ENCODE assay signal across 8 cellular contexts in the genomic region with DNA sequence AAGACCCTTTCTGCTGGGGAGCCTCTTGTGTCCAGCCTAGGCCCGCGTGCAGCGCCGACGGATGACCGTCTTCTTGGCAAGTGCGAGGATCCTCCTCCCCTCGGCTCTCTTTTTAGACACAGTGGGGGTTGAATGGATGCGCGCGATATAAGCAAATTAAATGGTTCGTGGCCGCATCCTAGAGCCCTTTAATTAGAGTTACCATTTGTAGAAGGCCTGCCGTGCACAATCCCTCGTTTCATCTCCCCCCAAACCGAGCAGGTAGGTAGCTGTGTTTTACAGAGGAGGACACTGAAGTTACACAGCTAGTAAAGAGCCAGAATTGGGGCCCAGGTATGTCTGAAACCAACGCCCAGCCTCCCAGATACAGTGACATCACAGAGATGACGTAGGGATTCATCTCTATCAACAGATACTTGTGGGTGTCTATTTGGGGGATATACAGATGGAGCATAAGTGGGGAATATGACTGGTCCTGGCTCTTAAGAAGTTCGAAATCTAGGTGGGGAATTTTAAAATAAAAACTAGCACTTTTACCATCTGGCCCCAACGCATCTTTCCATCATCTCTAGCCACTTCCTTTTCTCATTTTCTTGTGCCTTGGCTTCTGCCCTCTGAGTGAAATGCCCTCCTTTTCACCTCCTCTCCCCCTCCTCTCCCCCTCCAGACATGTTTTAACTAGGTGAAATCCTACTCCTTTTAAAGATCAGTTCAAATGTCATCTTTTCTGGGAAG. TPM values are rescaled to one million over a fixed set of nuclear protein-coding genes. Genes with fewer than 3 reads are reported as not detected.
DNase-seq lines count a peak whose midpoint lies in the region; ATAC-seq and TF ChIP-seq lines count a peak whose summit lies in the region.

No MANE protein-coding gene starts in this region.

- peaks cover 4% of the 10 kb centered on the region for H3K27me3 Mint-ChIP-seq in activated CD4-positive, alpha-beta memory T cell treated with anti-CD3 and anti-CD28 coated beads for 36 hours

- POLR2A ChIA-PET in activated CD4-positive, alpha-beta memory T cell treated with anti-CD3 and anti-CD28 coated beads for 36 hours (lab: Charles Lee) = interaction anchor here (0.7 to 3.1 kb wide), 7 partner anchors 19 to 457 kb away, joined by 3 to 18 read pairs (median 5); a partner anchor contains a TSS

- H3K9me3 ChIP-seq in esophagus muscularis mucosa (no peaks in the 10 kb centered on the region), neural cell (ENCODE audit: low read length) (no peaks in the 10 kb centered on the region)

- no peaks in the 10 kb centered on the region for H3K9me3 Mint-ChIP-seq in activated CD4-positive, alpha-beta memory T cell treated with anti-CD3 and anti-CD28 coated beads for 36 hours

- H2AFZ ChIP-seq in neural cell (ENCODE audit: low read depth, low read length) = peak overlapping the region; percentile 77

- H3K4me3 Mint-ChIP-seq in activated CD4-positive, alpha-beta memory T cell treated with anti-CD3 and anti-CD28 coated beads for 36 hours = peak overlapping the region; percentile 87

- peaks cover 4% of the 10 kb centered on the region for H3K36me3 ChIP-seq in H7 (replicated peaks; ENCODE audit: control insufficient read depth, insufficient read depth, low read length)
- peaks cover 12 to 23% (median 14%) of the 10 kb centered on the region in 4 donors for H3K36me3 ChIP-seq in esophagus muscularis mucosa
- H3K36me3 ChIP-seq in neural cell (ENCODE audit: insufficient read depth, low read length) = no peaks in the 10 kb centered on the region

- CTCF ChIA-PET in activated CD4-positive, alpha-beta memory T cell treated with anti-CD3 and anti-CD28 coated beads for 36 hours (lab: Charles Lee) = interaction anchor here (0.6 to 2.7 kb wide), 5 partner anchors 11 to 146 kb away, joined by 3 to 31 read pairs (median 5); no protein-coding TSS in a partner anchor

- no peak for TF ChIP-seq RAD21 in neural cell (conservative IDR thresholded peaks at IDR 0.05)

- WGBS in esophagus muscularis mucosa = 6% methylated on average over 20 of the region's 20 CpGs

- no peaks in the 10 kb centered on the region for H3F3A ChIP-seq in neural cell (ENCODE audit: insufficient read depth, low read length, poor library complexity, severe bottlenecking)

- no peaks in the 10 kb centered on the region for H3K9me2 ChIP-seq in neural cell (ENCODE audit: insufficient read depth, low read length)

- H3K27me3 ChIP-seq in H7 (ENCODE audit: control insufficient read depth, insufficient read depth, low read length) = no peaks in the 10 kb centered on the region; the same call in 1 of the 2 replicates
- H3K27me3 ChIP-seq in esophagus muscularis mucosa = no peaks in the 10 kb centered on the region
- H3K27me3 ChIP-seq in neural cell (ENCODE audit: insufficient read depth, low read depth, low read length) = no peaks in the 10 kb centered on the region

- H3K4me1 ChIP-seq in esophagus muscularis mucosa = peaks cover 6 to 24% (median 19%) of the 10 kb centered on the region in 4 donors

- ATAC-seq in omental fat pad (ENCODE audit: low FRiP score) = no peak

- intact Hi-C loops in activated CD4-positive, alpha-beta memory T cell treated with anti-CD3 and anti-CD28 coated beads for 36 hours (cut with micrococcal nuclease) = loop anchor here (1.0 to 10.0 kb wide), 8 partner anchors 23 to 1202 kb away; a partner anchor contains a TSS
- intact Hi-C loops in esophagus muscularis mucosa (cut with DNase I) = no loop called here

- H3K27ac Mint-ChIP-seq in activated CD4-positive, alpha-beta memory T cell treated with anti-CD3 and anti-CD28 coated beads for 36 hours = peak overlapping the region; percentile 86

- peaks cover 37% of the 10 kb centered on the region for H3K4me1 Mint-ChIP-seq in activated CD4-positive, alpha-beta memory T cell treated with anti-CD3 and anti-CD28 coated beads for 36 hours (ENCODE audit: low read depth)

- no peaks in the 10 kb centered on the region for H3K79me2 ChIP-seq in neural cell (replicated peaks; ENCODE audit: insufficient read depth, low read length)

- H3K9ac ChIP-seq in neural cell (ENCODE audit: low read length) = peak overlapping the region; percentile 91

- H4K20me1 ChIP-seq in neural cell (ENCODE audit: insufficient read depth) = no peaks in the 10 kb centered on the region

- peaks cover 3% of the 10 kb centered on the region for H3K36me3 Mint-ChIP-seq in activated CD4-positive, alpha-beta memory T cell treated with anti-CD3 and anti-CD28 coated beads for 36 hours

- H3K27ac ChIP-seq in esophagus muscularis mucosa (replicated peaks in 1 of 4) (peak overlapping the region; percentile 98 to 99 (median 99)), neural cell (ENCODE audit: low read length) (peak overlapping the region; percentile 95)

- H3K4me2 ChIP-seq in neural cell (ENCODE audit: low read length) = peak overlapping the region; percentile 97

- no peak for TF ChIP-seq EP300 in esophagus muscularis mucosa (IDR thresholded peaks at IDR 0.05)
- no peak for TF ChIP-seq EP300 in neural cell (conservative IDR thresholded peaks at IDR 0.05; ENCODE audit: poor library complexity, severe bottlenecking)

- TF ChIP-seq CTCF in GM12864 (IDR thresholded peaks at IDR 0.05; ENCODE audit: low read depth, low read length, missing control alignments) (no peak), esophagus muscularis mucosa (IDR thresholded peaks at IDR 0.05) (no peak), neural cell (IDR thresholded peaks at IDR 0.05; ENCODE audit: poor library complexity, severe bottlenecking) (no peak), omental fat pad (IDR thresholded peaks at IDR 0.05) (no peak)

- H3K4me3 ChIP-seq in GM12864 (ENCODE audit: low read depth, low read length) = peak overlapping the region; percentile 94
- peak overlapping the region; percentile 85 for H3K4me3 ChIP-seq in H7 (ENCODE audit: insufficient read depth, low read depth, low read length)
- H3K4me3 ChIP-seq in esophagus muscularis mucosa = peak overlapping the region; percentile 91 to 100 (median 98)
- peak overlapping the region; percentile 92 for H3K4me3 ChIP-seq in neural cell (ENCODE audit: low read length)

- TF ChIP-seq POLR2A in esophagus muscularis mucosa (IDR thresholded peaks at IDR 0.05; ENCODE audit: low read depth) = no peak

- no peak for DNase-seq in GM12864 (ENCODE audit: low read depth)
- no peak for DNase-seq in H7
- DNase-seq in NCI-H1092 treated with DMSO at 0.1 percent for 48 hours (lab: John Stamatoyannopoulos, UW) = peak; percentile 70
- DNase-seq in activated CD4-positive, alpha-beta memory T cell treated with anti-CD3 and anti-CD28 coated beads for 36 hours = peak; percentile 65
- no peak for DNase-seq in esophagus muscularis mucosa (ENCODE audit: extremely low spot score)
- DNase-seq in cerebellar nuclear complex (lab: John Stamatoyannopoulos, UW) = no peak
- DNase-seq in omental fat pad (ENCODE audit: low spot score) = no peak

TF ChIP-seq in neural cell, 6 proteins besides CTCF, POLR2A, EP300 and RAD21:
- TF ChIP-seq MXI1 (conservative IDR thresholded peaks at IDR 0.05; ENCODE audit: poor library complexity, severe bottlenecking) (no peak), TAF1 (IDR thresholded peaks at IDR 0.05; ENCODE audit: low read depth) (no peak), EZH2 (IDR thresholded peaks at IDR 0.05; ENCODE audit: borderline replicate concordance, insufficient read depth, low read length, poor library complexity, severe bottlenecking) (no peak), POLR2AphosphoS5 (IDR thresholded peaks at IDR 0.05) (no peak), SMC3 (conservative IDR thresholded peaks at IDR 0.05; ENCODE audit: poor library complexity) (no peak)
- TF ChIP-seq, protein P1, sequence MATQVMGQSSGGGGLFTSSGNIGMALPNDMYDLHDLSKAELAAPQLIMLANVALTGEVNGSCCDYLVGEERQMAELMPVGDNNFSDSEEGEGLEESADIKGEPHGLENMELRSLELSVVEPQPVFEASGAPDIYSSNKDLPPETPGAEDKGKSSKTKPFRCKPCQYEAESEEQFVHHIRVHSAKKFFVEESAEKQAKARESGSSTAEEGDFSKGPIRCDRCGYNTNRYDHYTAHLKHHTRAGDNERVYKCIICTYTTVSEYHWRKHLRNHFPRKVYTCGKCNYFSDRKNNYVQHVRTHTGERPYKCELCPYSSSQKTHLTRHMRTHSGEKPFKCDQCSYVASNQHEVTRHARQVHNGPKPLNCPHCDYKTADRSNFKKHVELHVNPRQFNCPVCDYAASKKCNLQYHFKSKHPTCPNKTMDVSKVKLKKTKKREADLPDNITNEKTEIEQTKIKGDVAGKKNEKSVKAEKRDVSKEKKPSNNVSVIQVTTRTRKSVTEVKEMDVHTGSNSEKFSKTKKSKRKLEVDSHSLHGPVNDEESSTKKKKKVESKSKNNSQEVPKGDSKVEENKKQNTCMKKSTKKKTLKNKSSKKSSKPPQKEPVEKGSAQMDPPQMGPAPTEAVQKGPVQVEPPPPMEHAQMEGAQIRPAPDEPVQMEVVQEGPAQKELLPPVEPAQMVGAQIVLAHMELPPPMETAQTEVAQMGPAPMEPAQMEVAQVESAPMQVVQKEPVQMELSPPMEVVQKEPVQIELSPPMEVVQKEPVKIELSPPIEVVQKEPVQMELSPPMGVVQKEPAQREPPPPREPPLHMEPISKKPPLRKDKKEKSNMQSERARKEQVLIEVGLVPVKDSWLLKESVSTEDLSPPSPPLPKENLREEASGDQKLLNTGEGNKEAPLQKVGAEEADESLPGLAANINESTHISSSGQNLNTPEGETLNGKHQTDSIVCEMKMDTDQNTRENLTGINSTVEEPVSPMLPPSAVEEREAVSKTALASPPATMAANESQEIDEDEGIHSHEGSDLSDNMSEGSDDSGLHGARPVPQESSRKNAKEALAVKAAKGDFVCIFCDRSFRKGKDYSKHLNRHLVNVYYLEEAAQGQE (IDR thresholded peaks at IDR 0.05; ENCODE audit: borderline replicate concordance) = no peak
TF ChIP-seq in neural cell: peak in this region for 0.

RNA-seq across cellular contexts. Expression of a gene that starts 0.9 kb away (rescaled TPM):
- 10.6 and 12.5 TPM in 2 replicates for total RNA-seq in H7 (2014; rRNA removed; shearing (Covaris generic))
- total RNA-seq in activated CD4-positive, alpha-beta memory T cell treated with anti-CD3 and anti-CD28 coated beads for 36 hours = 10 to 100 TPM in 1 of 2 experiments, 1 to 10 TPM in 1; 10.0 to 11.4 TPM
- total RNA-seq in esophagus muscularis mucosa = 10 to 100 TPM; 39.6 to 66.0 (median 58.3) TPM
- 12.5 and 19.2 TPM in 2 replicates for polyA plus RNA-seq in neural cell
- 42.6 and 45.0 TPM in 2 replicates for polyA minus RNA-seq in neural cell
- 10 to 100 TPM; 24.7 to 52.6 (median 34.6) TPM for total RNA-seq in omental fat pad

RNA-seq across cellular contexts. Expression of a gene that starts 24.6 kb away (rescaled TPM):
- 5.6 and 6.2 TPM in 2 replicates for total RNA-seq in H7 (2014; rRNA removed; shearing (Covaris generic))
- total RNA-seq in activated CD4-positive, alpha-beta memory T cell treated with anti-CD3 and anti-CD28 coated beads for 36 hours = under 1 TPM; 0.86 to 0.90 TPM
- total RNA-seq in esophagus muscularis mucosa (1 to 10 TPM; 1.3 to 2.3 (median 1.8) TPM), omental fat pad (1 to 10 TPM in 1 of 4 donors, under 1 TPM in 3; 0.46 to 1.8 (median 0.87) TPM)
- 1.3 and 3.3 TPM in 2 replicates for polyA plus RNA-seq in neural cell
- 1.2 TPM in 2 replicates for polyA minus RNA-seq in neural cell

Comparison
In these comparisons a context has a peak if more than half of its experiments do, and no peak if none do; other contexts are left out.
1. DNase-seq: peak in NCI-H1092 treated with DMSO at 0.1 percent for 48 hours (single experiment) and activated CD4-positive, alpha-beta memory T cell treated with anti-CD3 and anti-CD28 coated beads for 36 hours (single experiment); none in GM12864 (single experiment), H7 (single experiment), esophagus muscularis mucosa (single experiment), cerebellar nuclear complex (0 of 2) and omental fat pad (single experiment).
2. Peak in every context shown above with its lines, with median percentiles within 50 percentile points of each other: H3K4me3 ChIP-seq.